In genomic region chrX:153828308-153828707, GRCh38 we compare ENCODE assay signal across 12 cellular contexts. TPM values are rescaled to one million over a fixed set of nuclear protein-coding genes. Genes with fewer than 3 reads are reported as not detected.
A peak's percentile ranks its signal among the peaks of the same experiment; 100 is the strongest.
DNase-seq lines count a peak whose midpoint lies in the region; ATAC-seq and TF ChIP-seq lines count a peak whose summit lies in the region.
"Had no signal": no experiment of that assay in that cellular context is flagged by ENCODE, and none has a peak within 500 bp of the region (broad histone marks: within the 10 kb centered on the region; RNA-seq: fewer than 3 reads in every experiment).

No MANE protein-coding gene starts in this region.

- peak overlapping the region; percentile 76 for H3K4me3 ChIP-seq in HUES48 (ENCODE audit: low read depth, low read length)
- H3K4me3 ChIP-seq in esophagus squamous epithelium, result peak overlapping the region in 3 of 4 donors; percentile 37 to 63 (median 49)
- H3K4me3 ChIP-seq in upper lobe of right lung, result peak overlapping the region; percentile 36
- H3K4me3 ChIP-seq in Peyer's patch, result peak overlapping the region in 2 of 4 donors; percentile 24 to 51

- 68% methylated on average over 7 of the region's 17 CpGs; no CpG with 5 or more reads in 1 of the 2 donors for WGBS in esophagus squamous epithelium, 2 donors

- H3K27ac Mint-ChIP-seq in natural killer cell treated with Interleukin-12 subunit alpha and Interleukin-12 subunit beta and Interleukin-15 and Interleukin-18, amount 100 ng/mL, for 72 hours, result no peak overlapping the region
- H3K27ac Mint-ChIP-seq: activated naive CD4-positive, alpha-beta T cell treated with anti-CD3 and anti-CD28 coated beads, Interleukin-2, amount 50 U/mL, for 72 hours; stimulated activated naive CD8-positive, alpha-beta T cell treated with anti-CD3 and anti-CD28 coated beads, Interleukin-15, amount 100 ng/mL, for 72 hours had no signal

- no peak for ATAC-seq in natural killer cell treated with Interleukin-12 subunit alpha and Interleukin-12 subunit beta and Interleukin-15 and Interleukin-18, amount 100 ng/mL, for 72 hours
- no peak for ATAC-seq in upper lobe of right lung
- no peak for ATAC-seq in HG02981 (IDR thresholded peaks at IDR 0.05; ENCODE audit: unreplicated experiment)
- no peak for ATAC-seq in HG02763 (IDR thresholded peaks at IDR 0.05; ENCODE audit: unreplicated experiment)
- ATAC-seq: activated naive CD4-positive, alpha-beta T cell treated with anti-CD3 and anti-CD28 coated beads, Interleukin-2, amount 50 U/mL, for 72 hours; stimulated activated naive CD8-positive, alpha-beta T cell treated with anti-CD3 and anti-CD28 coated beads, Interleukin-15, amount 100 ng/mL, for 72 hours had no signal

- H3K4me3 Mint-ChIP-seq in natural killer cell treated with Interleukin-12 subunit alpha and Interleukin-12 subunit beta and Interleukin-15 and Interleukin-18, amount 100 ng/mL, for 72 hours, result peak overlapping the region; percentile 12
- H3K4me3 Mint-ChIP-seq: stimulated activated naive CD8-positive, alpha-beta T cell treated with anti-CD3 and anti-CD28 coated beads, Interleukin-15, amount 100 ng/mL, for 72 hours had no signal

- TF ChIP-seq CTCF in esophagus squamous epithelium (IDR thresholded peaks at IDR 0.05) (no peak), upper lobe of right lung (IDR thresholded peaks at IDR 0.05) (no peak), Peyer's patch (IDR thresholded peaks at IDR 0.05) (no peak)

- H3K4me1 Mint-ChIP-seq in natural killer cell treated with Interleukin-12 subunit alpha and Interleukin-12 subunit beta and Interleukin-15 and Interleukin-18, amount 100 ng/mL, for 72 hours (ENCODE audit: low read depth in 2 of 2), result peaks cover 15 to 27% of the 10 kb centered on the region in 2 donors

- intact Hi-C loops in esophagus squamous epithelium (cut with DNase I), result no loop called here
- intact Hi-C loops in upper lobe of right lung (cut with DNase I), result no loop called here

- H3K27ac ChIP-seq in HUES48 (ENCODE audit: low read depth, low read length) (peak overlapping the region; percentile 83), esophagus squamous epithelium (peak overlapping the region in 2 of 4 donors; percentile 16 to 57), upper lobe of right lung (no peak overlapping the region), Peyer's patch (no peak overlapping the region)

- no peak for TF ChIP-seq POLR2A in esophagus squamous epithelium (IDR thresholded peaks at IDR 0.05)
- no peak for TF ChIP-seq POLR2A in Peyer's patch (IDR thresholded peaks at IDR 0.05)

- no peaks in the 10 kb centered on the region for H3K36me3 Mint-ChIP-seq in natural killer cell treated with Interleukin-12 subunit alpha and Interleukin-12 subunit beta and Interleukin-15 and Interleukin-18, amount 100 ng/mL, for 72 hours
- H3K36me3 Mint-ChIP-seq: activated naive CD4-positive, alpha-beta T cell treated with anti-CD3 and anti-CD28 coated beads, Interleukin-2, amount 50 U/mL, for 72 hours had no signal

- no peak for DNase-seq in esophagus squamous epithelium (lab: John Stamatoyannopoulos, UW)
- DNase-seq in natural killer cell treated with Interleukin-12 subunit alpha and Interleukin-12 subunit beta and Interleukin-15 and Interleukin-18, amount 100 ng/mL, for 72 hours (ENCODE audit: low spot score), result no peak
- DNase-seq in upper lobe of right lung, result no peak
- DNase-seq in Peyer's patch, result no peak
- DNase-seq: COR-L47; NCI-H1436 treated with DMSO at 0.1 percent for 48 hours; stimulated activated CD4-positive, alpha-beta T cell treated with anti-CD3 and anti-CD28 coated beads, Interleukin-4, amount 100 ng/mL, for 4 hours; stimulated activated naive CD8-positive, alpha-beta T cell treated with anti-CD3 and anti-CD28 coated beads, Interleukin-15, amount 100 ng/mL, for 72 hours had no signal

- H3K4me1 ChIP-seq in HUES48 (ENCODE audit: control insufficient read depth, insufficient read depth, low read length) (peaks cover 22% of the 10 kb centered on the region), esophagus squamous epithelium (peaks cover 0 to 22% (median 4%) of the 10 kb centered on the region in 3 donors), upper lobe of right lung (no peaks in the 10 kb centered on the region), Peyer's patch (peaks cover 0 to 8% (median 2%) of the 10 kb centered on the region in 4 donors)

- peak overlapping the region; percentile 33; the same call in 1 of the 2 replicates for H3K9ac ChIP-seq in HUES48 (ENCODE audit: low read depth, low read length)

- H3K36me3 ChIP-seq in HUES48 (ENCODE audit: control insufficient read depth, insufficient read depth, low read length), result no peaks in the 10 kb centered on the region
- H3K36me3 ChIP-seq in esophagus squamous epithelium, result no peaks in the 10 kb centered on the region
- no peaks in the 10 kb centered on the region for H3K36me3 ChIP-seq in upper lobe of right lung
- no peaks in the 10 kb centered on the region for H3K36me3 ChIP-seq in Peyer's patch

- peaks cover 0 to 9% of the 10 kb centered on the region in 2 donors for H3K27me3 Mint-ChIP-seq in natural killer cell treated with Interleukin-12 subunit alpha and Interleukin-12 subunit beta and Interleukin-15 and Interleukin-18, amount 100 ng/mL, for 72 hours

- peaks cover 7% of the 10 kb centered on the region; the same call in 1 of the 2 replicates for H3K27me3 ChIP-seq in HUES48 (ENCODE audit: control insufficient read depth, insufficient read depth, low read length)
- H3K27me3 ChIP-seq in esophagus squamous epithelium, result peaks cover 0 to 51% (median 5%) of the 10 kb centered on the region in 4 donors
- no peaks in the 10 kb centered on the region for H3K27me3 ChIP-seq in upper lobe of right lung
- no peaks in the 10 kb centered on the region for H3K27me3 ChIP-seq in Peyer's patch

- H3K9me3 Mint-ChIP-seq in natural killer cell treated with Interleukin-12 subunit alpha and Interleukin-12 subunit beta and Interleukin-15 and Interleukin-18, amount 100 ng/mL, for 72 hours, result no peaks in the 10 kb centered on the region
- H3K9me3 Mint-ChIP-seq: activated naive CD4-positive, alpha-beta T cell treated with anti-CD3 and anti-CD28 coated beads, Interleukin-2, amount 50 U/mL, for 72 hours; stimulated activated naive CD8-positive, alpha-beta T cell treated with anti-CD3 and anti-CD28 coated beads, Interleukin-15, amount 100 ng/mL, for 72 hours had no signal

- peaks cover 28% of the 10 kb centered on the region for H3K9me3 ChIP-seq in HUES48 (ENCODE audit: control insufficient read depth, insufficient read depth, low read length)
- H3K9me3 ChIP-seq in esophagus squamous epithelium, result no peaks in the 10 kb centered on the region
- no peaks in the 10 kb centered on the region for H3K9me3 ChIP-seq in upper lobe of right lung
- H3K9me3 ChIP-seq in Peyer's patch, result peaks cover 0 to 4% (median 0%) of the 10 kb centered on the region in 4 donors

RNA-seq across cellular contexts. Expression of gene PDZD4, which starts 2.0 kb away (rescaled TPM):
- total RNA-seq in esophagus squamous epithelium, result 1 to 10 TPM in 3 of 4 donors, under 1 TPM in 1; 0.97 to 3.4 (median 1.9) TPM
- total RNA-seq in natural killer cell treated with Interleukin-12 subunit alpha and Interleukin-12 subunit beta and Interleukin-15 and Interleukin-18, amount 100 ng/mL, for 72 hours, result 1 to 10 TPM; 2.2 to 2.7 TPM
- total RNA-seq in upper lobe of right lung, result 8.3 TPM
- 1 to 10 TPM; 1.2 to 8.3 (median 2.4) TPM for total RNA-seq in Peyer's patch

RNA-seq across cellular contexts. Expression of gene SSR4, which starts 33.8 kb away (rescaled TPM):
- total RNA-seq in esophagus squamous epithelium (100 to 1,000 TPM; 131 to 257 (median 159) TPM), upper lobe of right lung (204 TPM), Peyer's patch (100 to 1,000 TPM in 1 of 4 donors, 10 to 100 TPM in 3; 90.0 to 113 (median 96.4) TPM)
- total RNA-seq in natural killer cell treated with Interleukin-12 subunit alpha and Interleukin-12 subunit beta and Interleukin-15 and Interleukin-18, amount 100 ng/mL, for 72 hours, result 100 to 1,000 TPM; 266 to 306 TPM

RNA-seq across cellular contexts. Expression of gene IDH3G, which starts 34.1 kb away (rescaled TPM):
- total RNA-seq in esophagus squamous epithelium, result 10 to 100 TPM; 60.7 to 67.8 (median 64.1) TPM
- total RNA-seq in natural killer cell treated with Interleukin-12 subunit alpha and Interleukin-12 subunit beta and Interleukin-15 and Interleukin-18, amount 100 ng/mL, for 72 hours, result 10 to 100 TPM; 62.5 to 74.1 TPM
- total RNA-seq in upper lobe of right lung, result 42.7 TPM
- 100 to 1,000 TPM; 108 to 153 (median 126) TPM for total RNA-seq in Peyer's patch

RNA-seq across cellular contexts. Expression of gene SRPK3, which starts 47.5 kb away (rescaled TPM):
- total RNA-seq in esophagus squamous epithelium (under 1 TPM in 3 of 4 donors, not detected in 1; 0.09 to 0.38 (median 0.15) TPM), upper lobe of right lung (not detected), Peyer's patch (1 to 10 TPM in 1 of 4 donors, not detected in 3; 1.7 TPM)
- not detected for total RNA-seq in natural killer cell treated with Interleukin-12 subunit alpha and Interleukin-12 subunit beta and Interleukin-15 and Interleukin-18, amount 100 ng/mL, for 72 hours
- total RNA-seq: activated naive CD4-positive, alpha-beta T cell treated with anti-CD3 and anti-CD28 coated beads, Interleukin-2, amount 50 U/mL, for 72 hours had no signal

RNA-seq across cellular contexts. Expression of gene L1CAM, which starts 57.7 kb away (rescaled TPM):
- total RNA-seq in esophagus squamous epithelium (1 to 10 TPM in 2 of 4 donors, under 1 TPM in 2; 0.35 to 3.2 (median 1.3) TPM), upper lobe of right lung (1.2 TPM), Peyer's patch (1 to 10 TPM; 1.8 to 7.4 (median 4.6) TPM)
- total RNA-seq in natural killer cell treated with Interleukin-12 subunit alpha and Interleukin-12 subunit beta and Interleukin-15 and Interleukin-18, amount 100 ng/mL, for 72 hours, result 1 to 10 TPM in 1 of 2 donors, under 1 TPM in 1; 0.74 to 1.2 TPM
